Comparison of ENCODE assay signal across 1 cellular context in the genomic region with DNA sequence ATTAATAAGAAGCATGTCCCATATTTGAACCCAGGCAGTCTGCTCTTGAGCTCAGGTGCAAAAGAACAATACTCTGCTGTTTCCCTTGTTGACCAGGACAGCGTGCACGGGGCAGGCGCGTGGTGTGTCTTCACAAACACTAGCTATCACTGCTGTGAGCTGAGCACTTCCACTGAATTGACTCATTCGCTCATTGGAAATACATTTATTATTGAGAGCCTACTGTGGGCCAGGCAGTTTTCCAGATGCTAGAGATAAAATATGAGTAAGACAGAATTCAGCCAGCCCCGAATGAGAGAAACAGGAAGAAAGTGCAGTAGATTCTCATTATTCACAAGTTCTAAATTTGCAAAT.
TF ChIP-seq lines count a peak whose summit lies in the region.

No MANE protein-coding gene starts in this region.

TF ChIP-seq in K562, 482 proteins besides CTCF, POLR2A, EP300 and RAD21 (continued from another document and continues in another):
- TF ChIP-seq POLR2AphosphoS2 (IDR thresholded peaks at IDR 0.05; ENCODE audit: low read length) (no peak), KHSRP (IDR thresholded peaks at IDR 0.05) (no peak), ZNF133 (CRISPR knock-in tag; IDR thresholded peaks at IDR 0.05) (no peak), ZNF408 (CRISPR knock-in tag; IDR thresholded peaks at IDR 0.05; ENCODE audit: low read depth) (no peak), MAFG (tag; conservative IDR thresholded peaks at IDR 0.05) (no peak), MTA2 (IDR thresholded peaks at IDR 0.05; ENCODE audit: low read depth) (no peak), ZBTB1 (CRISPR knock-in tag; IDR thresholded peaks at IDR 0.05; ENCODE audit: borderline replicate concordance, low read depth) (no peak), ZNF24 (IDR thresholded peaks at IDR 0.05) (no peak), XRCC3 (IDR thresholded peaks at IDR 0.05) (no peak), BRCA1 (IDR thresholded peaks at IDR 0.05) (no peak), BRCA1 (CRISPR knock-in tag; IDR thresholded peaks at IDR 0.05) (no peak), NFIX (CRISPR knock-in tag; IDR thresholded peaks at IDR 0.05; ENCODE audit: low read depth) (no peak), ZNF146 (CRISPR knock-in tag; IDR thresholded peaks at IDR 0.05; ENCODE audit: unreplicated experiment) (no peak), RUNX1 (IDR thresholded peaks at IDR 0.05; ENCODE audit: low read depth) (no peak), FOXK2 (conservative IDR thresholded peaks at IDR 0.05 in 1 of 2, IDR thresholded peaks at IDR 0.05 in 1 of 2; ENCODE audit: low read depth in 2 of 2) (peak; percentile 75 to 79), U2AF1 (optimal IDR thresholded peaks at IDR 0.05; ENCODE audit: low read depth, low read length) (no peak), ZSCAN29 (IDR thresholded peaks at IDR 0.05) (no peak), CBX8 (IDR thresholded peaks at IDR 0.05; ENCODE audit: borderline replicate concordance, extremely low read depth, low read depth, low read length, poor library complexity, severe bottlenecking) (no peak), EWSR1 (IDR thresholded peaks at IDR 0.05; ENCODE audit: borderline replicate concordance, low read depth, partially characterized antibody) (no peak), ZNF57 (CRISPR knock-in tag; IDR thresholded peaks at IDR 0.05) (no peak), RBFOX2 (IDR thresholded peaks at IDR 0.05; ENCODE audit: low read depth, low read length) (no peak), ZNF184 (CRISPR knock-in tag; IDR thresholded peaks at IDR 0.05) (no peak), HDAC6 (IDR thresholded peaks at IDR 0.05; ENCODE audit: low read depth, low read length) (no peak), SMAD1 (IDR thresholded peaks at IDR 0.05; ENCODE audit: low read depth, low read length, partially characterized antibody) (no peak), ZNF175 (CRISPR knock-in tag; IDR thresholded peaks at IDR 0.05; ENCODE audit: low read depth) (peak; percentile 50; the same call in 1 of the 2 replicates), GATA2 (CRISPR knock-in tag; IDR thresholded peaks at IDR 0.05) (peak; percentile 49; the same call in 1 of the 2 replicates), SMARCA4 (IDR thresholded peaks at IDR 0.05) (peak; percentile 42; the same call in 1 of the 2 replicates), ZNF778 (CRISPR knock-in tag; IDR thresholded peaks at IDR 0.05) (no peak), HCFC1 (IDR thresholded peaks at IDR 0.05; ENCODE audit: low read depth, low read length) (no peak), ZNF23 (CRISPR knock-in tag; IDR thresholded peaks at IDR 0.05) (no peak), HDGF (IDR thresholded peaks at IDR 0.05) (no peak), PYGO2 (tag; IDR thresholded peaks at IDR 0.05) (no peak), GABPB1 (CRISPR knock-in tag; IDR thresholded peaks at IDR 0.05) (no peak), RBM22 (IDR thresholded peaks at IDR 0.05; ENCODE audit: low read depth, low read length, poor library complexity, severe bottlenecking) (no peak), HDAC2 (IDR thresholded peaks at IDR 0.05) (no peak), ZNF695 (CRISPR knock-in tag; IDR thresholded peaks at IDR 0.05) (no peak), TBL1XR1 (IDR thresholded peaks at IDR 0.05; ENCODE audit: low read length in 2 of 2) (no peak), IFI16 (CRISPR knock-in tag; IDR thresholded peaks at IDR 0.05) (no peak), SUPT5H (IDR thresholded peaks at IDR 0.05) (no peak), CREM (IDR thresholded peaks at IDR 0.05; ENCODE audit: low read depth) (0 out of 2 replicates have a peak, but pooled peaks have one; percentile 7), SIN3B (IDR thresholded peaks at IDR 0.05; ENCODE audit: low read depth) (no peak)
- TF ChIP-seq, protein P1, sequence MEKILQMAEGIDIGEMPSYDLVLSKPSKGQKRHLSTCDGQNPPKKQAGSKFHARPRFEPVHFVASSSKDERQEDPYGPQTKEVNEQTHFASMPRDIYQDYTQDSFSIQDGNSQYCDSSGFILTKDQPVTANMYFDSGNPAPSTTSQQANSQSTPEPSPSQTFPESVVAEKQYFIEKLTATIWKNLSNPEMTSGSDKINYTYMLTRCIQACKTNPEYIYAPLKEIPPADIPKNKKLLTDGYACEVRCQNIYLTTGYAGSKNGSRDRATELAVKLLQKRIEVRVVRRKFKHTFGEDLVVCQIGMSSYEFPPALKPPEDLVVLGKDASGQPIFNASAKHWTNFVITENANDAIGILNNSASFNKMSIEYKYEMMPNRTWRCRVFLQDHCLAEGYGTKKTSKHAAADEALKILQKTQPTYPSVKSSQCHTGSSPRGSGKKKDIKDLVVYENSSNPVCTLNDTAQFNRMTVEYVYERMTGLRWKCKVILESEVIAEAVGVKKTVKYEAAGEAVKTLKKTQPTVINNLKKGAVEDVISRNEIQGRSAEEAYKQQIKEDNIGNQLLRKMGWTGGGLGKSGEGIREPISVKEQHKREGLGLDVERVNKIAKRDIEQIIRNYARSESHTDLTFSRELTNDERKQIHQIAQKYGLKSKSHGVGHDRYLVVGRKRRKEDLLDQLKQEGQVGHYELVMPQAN (IDR thresholded peaks at IDR 0.05; ENCODE audit: borderline replicate concordance), result no peak
- TF ChIP-seq, protein P2, sequence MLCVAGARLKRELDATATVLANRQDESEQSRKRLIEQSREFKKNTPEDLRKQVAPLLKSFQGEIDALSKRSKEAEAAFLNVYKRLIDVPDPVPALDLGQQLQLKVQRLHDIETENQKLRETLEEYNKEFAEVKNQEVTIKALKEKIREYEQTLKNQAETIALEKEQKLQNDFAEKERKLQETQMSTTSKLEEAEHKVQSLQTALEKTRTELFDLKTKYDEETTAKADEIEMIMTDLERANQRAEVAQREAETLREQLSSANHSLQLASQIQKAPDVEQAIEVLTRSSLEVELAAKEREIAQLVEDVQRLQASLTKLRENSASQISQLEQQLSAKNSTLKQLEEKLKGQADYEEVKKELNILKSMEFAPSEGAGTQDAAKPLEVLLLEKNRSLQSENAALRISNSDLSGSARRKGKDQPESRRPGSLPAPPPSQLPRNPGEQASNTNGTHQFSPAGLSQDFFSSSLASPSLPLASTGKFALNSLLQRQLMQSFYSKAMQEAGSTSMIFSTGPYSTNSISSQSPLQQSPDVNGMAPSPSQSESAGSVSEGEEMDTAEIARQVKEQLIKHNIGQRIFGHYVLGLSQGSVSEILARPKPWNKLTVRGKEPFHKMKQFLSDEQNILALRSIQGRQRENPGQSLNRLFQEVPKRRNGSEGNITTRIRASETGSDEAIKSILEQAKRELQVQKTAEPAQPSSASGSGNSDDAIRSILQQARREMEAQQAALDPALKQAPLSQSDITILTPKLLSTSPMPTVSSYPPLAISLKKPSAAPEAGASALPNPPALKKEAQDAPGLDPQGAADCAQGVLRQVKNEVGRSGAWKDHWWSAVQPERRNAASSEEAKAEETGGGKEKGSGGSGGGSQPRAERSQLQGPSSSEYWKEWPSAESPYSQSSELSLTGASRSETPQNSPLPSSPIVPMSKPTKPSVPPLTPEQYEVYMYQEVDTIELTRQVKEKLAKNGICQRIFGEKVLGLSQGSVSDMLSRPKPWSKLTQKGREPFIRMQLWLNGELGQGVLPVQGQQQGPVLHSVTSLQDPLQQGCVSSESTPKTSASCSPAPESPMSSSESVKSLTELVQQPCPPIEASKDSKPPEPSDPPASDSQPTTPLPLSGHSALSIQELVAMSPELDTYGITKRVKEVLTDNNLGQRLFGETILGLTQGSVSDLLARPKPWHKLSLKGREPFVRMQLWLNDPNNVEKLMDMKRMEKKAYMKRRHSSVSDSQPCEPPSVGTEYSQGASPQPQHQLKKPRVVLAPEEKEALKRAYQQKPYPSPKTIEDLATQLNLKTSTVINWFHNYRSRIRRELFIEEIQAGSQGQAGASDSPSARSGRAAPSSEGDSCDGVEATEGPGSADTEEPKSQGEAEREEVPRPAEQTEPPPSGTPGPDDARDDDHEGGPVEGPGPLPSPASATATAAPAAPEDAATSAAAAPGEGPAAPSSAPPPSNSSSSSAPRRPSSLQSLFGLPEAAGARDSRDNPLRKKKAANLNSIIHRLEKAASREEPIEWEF (CRISPR knock-in tag; IDR thresholded peaks at IDR 0.05), result no peak
- TF ChIP-seq, protein P3, sequence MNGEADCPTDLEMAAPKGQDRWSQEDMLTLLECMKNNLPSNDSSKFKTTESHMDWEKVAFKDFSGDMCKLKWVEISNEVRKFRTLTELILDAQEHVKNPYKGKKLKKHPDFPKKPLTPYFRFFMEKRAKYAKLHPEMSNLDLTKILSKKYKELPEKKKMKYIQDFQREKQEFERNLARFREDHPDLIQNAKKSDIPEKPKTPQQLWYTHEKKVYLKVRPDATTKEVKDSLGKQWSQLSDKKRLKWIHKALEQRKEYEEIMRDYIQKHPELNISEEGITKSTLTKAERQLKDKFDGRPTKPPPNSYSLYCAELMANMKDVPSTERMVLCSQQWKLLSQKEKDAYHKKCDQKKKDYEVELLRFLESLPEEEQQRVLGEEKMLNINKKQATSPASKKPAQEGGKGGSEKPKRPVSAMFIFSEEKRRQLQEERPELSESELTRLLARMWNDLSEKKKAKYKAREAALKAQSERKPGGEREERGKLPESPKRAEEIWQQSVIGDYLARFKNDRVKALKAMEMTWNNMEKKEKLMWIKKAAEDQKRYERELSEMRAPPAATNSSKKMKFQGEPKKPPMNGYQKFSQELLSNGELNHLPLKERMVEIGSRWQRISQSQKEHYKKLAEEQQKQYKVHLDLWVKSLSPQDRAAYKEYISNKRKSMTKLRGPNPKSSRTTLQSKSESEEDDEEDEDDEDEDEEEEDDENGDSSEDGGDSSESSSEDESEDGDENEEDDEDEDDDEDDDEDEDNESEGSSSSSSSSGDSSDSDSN (IDR thresholded peaks at IDR 0.05; ENCODE audit: borderline replicate concordance in 1 of 2, low read depth in 2 of 2, low read length in 2 of 2), result no peak
- TF ChIP-seq, protein P4, sequence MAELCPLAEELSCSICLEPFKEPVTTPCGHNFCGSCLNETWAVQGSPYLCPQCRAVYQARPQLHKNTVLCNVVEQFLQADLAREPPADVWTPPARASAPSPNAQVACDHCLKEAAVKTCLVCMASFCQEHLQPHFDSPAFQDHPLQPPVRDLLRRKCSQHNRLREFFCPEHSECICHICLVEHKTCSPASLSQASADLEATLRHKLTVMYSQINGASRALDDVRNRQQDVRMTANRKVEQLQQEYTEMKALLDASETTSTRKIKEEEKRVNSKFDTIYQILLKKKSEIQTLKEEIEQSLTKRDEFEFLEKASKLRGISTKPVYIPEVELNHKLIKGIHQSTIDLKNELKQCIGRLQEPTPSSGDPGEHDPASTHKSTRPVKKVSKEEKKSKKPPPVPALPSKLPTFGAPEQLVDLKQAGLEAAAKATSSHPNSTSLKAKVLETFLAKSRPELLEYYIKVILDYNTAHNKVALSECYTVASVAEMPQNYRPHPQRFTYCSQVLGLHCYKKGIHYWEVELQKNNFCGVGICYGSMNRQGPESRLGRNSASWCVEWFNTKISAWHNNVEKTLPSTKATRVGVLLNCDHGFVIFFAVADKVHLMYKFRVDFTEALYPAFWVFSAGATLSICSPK (IDR thresholded peaks at IDR 0.05; ENCODE audit: borderline replicate concordance), result no peak
- TF ChIP-seq, protein P5, sequence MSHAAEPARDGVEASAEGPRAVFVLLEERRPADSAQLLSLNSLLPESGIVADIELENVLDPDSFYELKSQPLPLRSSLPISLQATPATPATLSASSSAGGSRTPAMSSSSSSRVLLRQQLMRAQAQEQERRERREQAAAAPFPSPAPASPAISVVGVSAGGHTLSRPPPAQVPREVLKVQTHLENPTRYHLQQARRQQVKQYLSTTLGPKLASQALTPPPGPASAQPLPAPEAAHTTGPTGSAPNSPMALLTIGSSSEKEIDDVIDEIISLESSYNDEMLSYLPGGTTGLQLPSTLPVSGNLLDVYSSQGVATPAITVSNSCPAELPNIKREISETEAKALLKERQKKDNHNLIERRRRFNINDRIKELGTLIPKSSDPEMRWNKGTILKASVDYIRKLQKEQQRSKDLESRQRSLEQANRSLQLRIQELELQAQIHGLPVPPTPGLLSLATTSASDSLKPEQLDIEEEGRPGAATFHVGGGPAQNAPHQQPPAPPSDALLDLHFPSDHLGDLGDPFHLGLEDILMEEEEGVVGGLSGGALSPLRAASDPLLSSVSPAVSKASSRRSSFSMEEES (CRISPR knock-in tag; IDR thresholded peaks at IDR 0.05), result no peak
- TF ChIP-seq, protein P6, sequence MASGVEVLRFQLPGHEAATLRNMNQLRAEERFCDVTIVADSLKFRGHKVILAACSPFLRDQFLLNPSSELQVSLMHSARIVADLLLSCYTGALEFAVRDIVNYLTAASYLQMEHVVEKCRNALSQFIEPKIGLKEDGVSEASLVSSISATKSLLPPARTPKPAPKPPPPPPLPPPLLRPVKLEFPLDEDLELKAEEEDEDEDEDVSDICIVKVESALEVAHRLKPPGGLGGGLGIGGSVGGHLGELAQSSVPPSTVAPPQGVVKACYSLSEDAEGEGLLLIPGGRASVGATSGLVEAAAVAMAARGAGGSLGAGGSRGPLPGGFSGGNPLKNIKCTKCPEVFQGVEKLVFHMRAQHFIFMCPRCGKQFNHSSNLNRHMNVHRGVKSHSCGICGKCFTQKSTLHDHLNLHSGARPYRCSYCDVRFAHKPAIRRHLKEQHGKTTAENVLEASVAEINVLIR (CRISPR knock-in tag; IDR thresholded peaks at IDR 0.05), result no peak
- TF ChIP-seq, protein P7, sequence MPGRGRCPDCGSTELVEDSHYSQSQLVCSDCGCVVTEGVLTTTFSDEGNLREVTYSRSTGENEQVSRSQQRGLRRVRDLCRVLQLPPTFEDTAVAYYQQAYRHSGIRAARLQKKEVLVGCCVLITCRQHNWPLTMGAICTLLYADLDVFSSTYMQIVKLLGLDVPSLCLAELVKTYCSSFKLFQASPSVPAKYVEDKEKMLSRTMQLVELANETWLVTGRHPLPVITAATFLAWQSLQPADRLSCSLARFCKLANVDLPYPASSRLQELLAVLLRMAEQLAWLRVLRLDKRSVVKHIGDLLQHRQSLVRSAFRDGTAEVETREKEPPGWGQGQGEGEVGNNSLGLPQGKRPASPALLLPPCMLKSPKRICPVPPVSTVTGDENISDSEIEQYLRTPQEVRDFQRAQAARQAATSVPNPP (IDR thresholded peaks at IDR 0.05; ENCODE audit: borderline replicate concordance, insufficient read depth, insufficient read length), result no peak
- TF ChIP-seq, protein P8, sequence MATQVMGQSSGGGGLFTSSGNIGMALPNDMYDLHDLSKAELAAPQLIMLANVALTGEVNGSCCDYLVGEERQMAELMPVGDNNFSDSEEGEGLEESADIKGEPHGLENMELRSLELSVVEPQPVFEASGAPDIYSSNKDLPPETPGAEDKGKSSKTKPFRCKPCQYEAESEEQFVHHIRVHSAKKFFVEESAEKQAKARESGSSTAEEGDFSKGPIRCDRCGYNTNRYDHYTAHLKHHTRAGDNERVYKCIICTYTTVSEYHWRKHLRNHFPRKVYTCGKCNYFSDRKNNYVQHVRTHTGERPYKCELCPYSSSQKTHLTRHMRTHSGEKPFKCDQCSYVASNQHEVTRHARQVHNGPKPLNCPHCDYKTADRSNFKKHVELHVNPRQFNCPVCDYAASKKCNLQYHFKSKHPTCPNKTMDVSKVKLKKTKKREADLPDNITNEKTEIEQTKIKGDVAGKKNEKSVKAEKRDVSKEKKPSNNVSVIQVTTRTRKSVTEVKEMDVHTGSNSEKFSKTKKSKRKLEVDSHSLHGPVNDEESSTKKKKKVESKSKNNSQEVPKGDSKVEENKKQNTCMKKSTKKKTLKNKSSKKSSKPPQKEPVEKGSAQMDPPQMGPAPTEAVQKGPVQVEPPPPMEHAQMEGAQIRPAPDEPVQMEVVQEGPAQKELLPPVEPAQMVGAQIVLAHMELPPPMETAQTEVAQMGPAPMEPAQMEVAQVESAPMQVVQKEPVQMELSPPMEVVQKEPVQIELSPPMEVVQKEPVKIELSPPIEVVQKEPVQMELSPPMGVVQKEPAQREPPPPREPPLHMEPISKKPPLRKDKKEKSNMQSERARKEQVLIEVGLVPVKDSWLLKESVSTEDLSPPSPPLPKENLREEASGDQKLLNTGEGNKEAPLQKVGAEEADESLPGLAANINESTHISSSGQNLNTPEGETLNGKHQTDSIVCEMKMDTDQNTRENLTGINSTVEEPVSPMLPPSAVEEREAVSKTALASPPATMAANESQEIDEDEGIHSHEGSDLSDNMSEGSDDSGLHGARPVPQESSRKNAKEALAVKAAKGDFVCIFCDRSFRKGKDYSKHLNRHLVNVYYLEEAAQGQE (CRISPR knock-in tag; IDR thresholded peaks at IDR 0.05; ENCODE audit: low read depth), result no peak
